Comparison of ENCODE assay signal across 8 cellular contexts in the genomic region with DNA sequence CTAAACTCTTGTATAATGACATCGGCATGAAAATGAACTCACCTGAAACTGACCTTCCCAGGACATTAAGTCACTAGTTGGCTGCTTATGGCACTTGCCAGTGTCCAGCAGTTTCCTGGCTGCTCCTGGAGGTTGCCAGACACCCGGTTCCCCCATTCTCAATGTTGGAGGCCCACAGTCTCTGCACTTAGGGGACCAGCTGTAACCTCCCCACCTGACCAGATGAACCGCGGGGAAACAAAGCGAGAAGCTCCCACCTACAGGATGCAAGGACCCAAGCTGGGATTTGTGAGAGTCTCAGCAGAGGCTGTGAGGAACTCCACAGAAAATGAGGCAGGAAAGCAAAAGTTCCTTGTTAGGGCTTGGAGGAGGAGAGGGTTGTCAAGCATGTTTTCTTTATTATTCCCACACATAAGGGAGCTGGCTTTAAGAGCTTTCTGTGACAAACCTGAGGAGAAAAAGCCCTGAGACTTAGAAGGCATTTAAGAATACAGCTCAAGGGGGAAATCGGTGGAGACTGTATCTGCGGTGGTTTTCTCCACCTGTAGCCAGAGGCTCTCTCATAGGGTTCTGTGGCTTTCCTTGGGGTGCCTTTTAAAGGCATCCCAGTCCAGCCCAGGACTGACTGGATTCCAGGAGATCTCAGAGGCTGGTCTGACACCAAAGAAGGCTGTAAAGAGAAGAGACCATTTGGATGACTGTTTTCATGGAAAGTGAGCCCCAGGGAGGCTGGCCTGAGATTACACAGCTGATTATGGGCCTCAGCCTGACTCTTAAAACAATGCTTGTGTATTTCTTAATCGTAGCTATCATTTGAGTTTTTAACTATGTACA. TPM values are rescaled to one million over a fixed set of nuclear protein-coding genes. Genes with fewer than 3 reads are reported as not detected.
DNase-seq lines count a peak whose midpoint lies in the region; ATAC-seq, FAIRE-seq and TF ChIP-seq lines count a peak whose summit lies in the region.

No MANE protein-coding gene starts in this region.

- peaks cover 0 to 12% (median 1%) of the 10 kb centered on the region in 4 donors for H3K27me3 ChIP-seq in esophagus muscularis mucosa

- POLR2A ChIA-PET in RWPE1 (lab: Yijun Ruan, JAX; ENCODE audit: low non-redundant PET): interaction anchor here (0.6 to 1.0 kb wide), 2 partner anchors 9 to 10 kb away, joined by 3 to 4 read pairs; no protein-coding TSS in a partner anchor

- peaks cover 63% of the 10 kb centered on the region for H3K4me1 Mint-ChIP-seq in progenitor cell of endocrine pancreas (ENCODE audit: low read depth)

- CTCF ChIA-PET in RWPE1 (lab: Yijun Ruan, JAX): interaction anchor here (0.5 to 2.8 kb wide), 35 partner anchors 8 to 674 kb away, joined by 3 to 14 read pairs (median 4); no protein-coding TSS in a partner anchor

- H3K27ac ChIP-seq in esophagus muscularis mucosa (replicated peaks in 1 of 4) (peak overlapping the region; percentile 93 to 97 (median 96)), RWPE1 (no peak overlapping the region; the same call in 1 of the 2 replicates)

- no peaks in the 10 kb centered on the region for H3K27me3 Mint-ChIP-seq in progenitor cell of endocrine pancreas

- peaks cover 30 to 67% (median 55%) of the 10 kb centered on the region in 4 donors for H3K4me1 ChIP-seq in esophagus muscularis mucosa

- FAIRE-seq in RCC 7860 (lab: Jason Lieb, UNC): no peak

- H3K27ac Mint-ChIP-seq in progenitor cell of endocrine pancreas: peak overlapping the region; percentile 59

- H3K36me3 ChIP-seq in esophagus muscularis mucosa: peaks cover 8 to 61% (median 47%) of the 10 kb centered on the region in 4 donors

- peak overlapping the region; percentile 76 for H3K4me3 Mint-ChIP-seq in progenitor cell of endocrine pancreas (ENCODE audit: low read depth)

- no peak for TF ChIP-seq EP300 in esophagus muscularis mucosa (IDR thresholded peaks at IDR 0.05)

- TF ChIP-seq CTCF in esophagus muscularis mucosa (IDR thresholded peaks at IDR 0.05) (no peak), progenitor cell of endocrine pancreas (IDR thresholded peaks at IDR 0.05; ENCODE audit: unreplicated experiment) (no peak), RWPE1 (conservative IDR thresholded peaks at IDR 0.05; ENCODE audit: low read depth) (no peak)

- DNase-seq in Daoy (ENCODE audit: low read depth): peak; percentile 66
- peak; percentile 62 for DNase-seq in RCC 7860 (ENCODE audit: low spot score)
- no peak for DNase-seq in esophagus muscularis mucosa (ENCODE audit: extremely low spot score)
- no peak for DNase-seq in progenitor cell of endocrine pancreas (ENCODE audit: low spot score, unreplicated experiment)
- DNase-seq in RWPE1 (ENCODE audit: low spot score): no peak
- no peak for DNase-seq in activated CD4-positive, alpha-beta T cell treated with anti-CD3 and anti-CD28 coated beads, Interleukin-2, amount 50 U/mL, for 1 hour

- H3K36me3 Mint-ChIP-seq in progenitor cell of endocrine pancreas (ENCODE audit: insufficient read depth): peaks cover 2% of the 10 kb centered on the region

- H3K9me3 ChIP-seq in esophagus muscularis mucosa: no peaks in the 10 kb centered on the region

- WGBS in esophagus muscularis mucosa: 50% methylated on average over 7 of the region's 8 CpGs

- no peak for ATAC-seq in GM21576 (IDR thresholded peaks at IDR 0.05; ENCODE audit: unreplicated experiment)
- no peak for ATAC-seq in HG02973 (IDR thresholded peaks at IDR 0.05; ENCODE audit: unreplicated experiment)

- no peak for TF ChIP-seq POLR2A in esophagus muscularis mucosa (IDR thresholded peaks at IDR 0.05; ENCODE audit: low read depth)

- H3K9me3 Mint-ChIP-seq in progenitor cell of endocrine pancreas (ENCODE audit: low read depth): no peaks in the 10 kb centered on the region

- intact Hi-C loops in esophagus muscularis mucosa (cut with DNase I): loop anchor here (5.0 to 10.0 kb wide), 2 partner anchors 45 to 262 kb away; no protein-coding TSS in a partner anchor

- peak overlapping the region; percentile 70 to 91 (median 82) for H3K4me3 ChIP-seq in esophagus muscularis mucosa

RNA-seq across cellular contexts. Expression of gene TPM1, which starts 4.6 kb away (rescaled TPM):
- total RNA-seq in Daoy (2014; rRNA removed; shearing (Covaris generic)): 1,551 and 1,952 TPM in 2 replicates
- total RNA-seq in esophagus muscularis mucosa (1,000 to 10,000 TPM; 5,599 to 7,718 (median 6,496) TPM), progenitor cell of endocrine pancreas (284 and 300 TPM in 2 replicates)

Comparison
In these comparisons a context has a peak if more than half of its experiments do, and no peak if none do; other contexts are left out.
1. DNase-seq: peak in Daoy (single experiment) and RCC 7860 (single experiment); none in esophagus muscularis mucosa (single experiment), progenitor cell of endocrine pancreas (single experiment), RWPE1 (single experiment) and activated CD4-positive, alpha-beta T cell treated with anti-CD3 and anti-CD28 coated beads, Interleukin-2, amount 50 U/mL, for 1 hour (single experiment).